3 cellular contexts compared by ENCODE assay signal in genomic region chr22:18987114-18987513, GRCh38. TPM values are rescaled to one million over a fixed set of nuclear protein-coding genes. Genes with fewer than 3 reads are reported as not detected.
"Had no signal": no experiment of that assay in that cellular context is flagged by ENCODE, and none has a peak within 500 bp of the region (broad histone marks: within the 10 kb centered on the region; RNA-seq: fewer than 3 reads in every experiment).

No MANE protein-coding gene starts in this region.

RNA-seq across cellular contexts. Expression of gene PRODH, which starts 51.0 kb away (rescaled TPM):
- total RNA-seq: GM23248, H4, HFFc6 had no signal
- polyA plus RNA-seq: GM23248 had no signal
